In the genomic region with DNA sequence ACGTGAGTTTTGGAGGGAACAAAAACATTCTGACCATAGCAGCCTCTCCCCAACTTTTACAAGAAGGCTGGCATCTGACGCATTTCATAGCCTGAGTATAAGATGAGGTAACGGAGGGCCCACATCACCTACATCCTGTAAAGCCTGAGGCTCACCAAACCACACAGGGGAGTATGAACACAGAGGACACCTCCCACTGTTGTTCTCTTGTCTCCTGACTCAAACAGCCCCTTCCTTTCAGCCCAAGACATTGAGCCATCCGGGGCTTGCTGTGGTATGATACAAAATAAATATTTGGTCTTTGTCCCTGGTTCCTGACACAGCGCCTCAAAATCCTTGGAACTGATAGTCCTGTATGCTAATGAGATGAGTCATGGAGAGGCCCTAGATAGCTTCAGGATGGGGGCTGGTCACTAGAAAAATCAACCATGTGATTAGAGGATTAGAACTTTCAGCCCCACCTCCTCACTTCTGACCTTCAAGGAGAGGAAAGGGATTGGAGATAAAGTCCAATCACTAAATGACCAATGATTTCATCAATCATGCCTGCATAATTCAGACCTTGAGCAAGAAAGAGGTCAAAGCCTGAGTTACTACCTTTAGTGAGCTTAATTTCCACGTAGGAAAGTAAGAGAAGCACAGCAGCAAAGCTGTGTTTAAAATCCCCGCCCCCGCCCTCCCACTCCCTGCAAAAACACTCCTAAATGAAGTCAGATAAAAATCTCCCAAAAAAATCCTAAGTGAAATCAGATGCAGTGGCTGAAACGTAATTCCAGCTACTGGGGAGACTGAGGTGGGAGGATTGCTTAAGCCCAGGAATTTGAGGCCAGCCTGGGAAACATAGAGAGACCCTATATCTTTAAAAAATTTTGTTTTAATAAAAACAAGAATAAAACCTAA, we compare ENCODE assay signal across 9 cellular contexts.
DNase-seq lines count a peak whose midpoint lies in the region; ATAC-seq lines count a peak whose summit lies in the region.
"Had no signal": no experiment of that assay in that cellular context is flagged by ENCODE, and none has a peak within 500 bp of the region (broad histone marks: within the 10 kb centered on the region; RNA-seq: fewer than 3 reads in every experiment).

No MANE protein-coding gene starts in this region.

- peak; percentile 89 for ATAC-seq in stimulated activated naive CD8-positive, alpha-beta T cell treated with anti-CD3 and anti-CD28 coated beads, Interleukin-15, Interleukin-2, amounts not matched to agents 100 U/mL and 50 U/mL, for 24 hours

- DNase-seq in activated gamma-delta T cell treated with Interleukin-2 at 50 U/mL for 16 hours: peak; percentile 35
- no peak for DNase-seq in activated gamma-delta T cell (lab: John Stamatoyannopoulos, UW)
- DNase-seq in activated CD8-positive, alpha-beta memory T cell treated with anti-CD3 and anti-CD28 coated beads, Interleukin-2, amount 50 U/mL, for 1 hour (ENCODE audit: extremely low read depth): peak; percentile 26
- peak; percentile 44 for DNase-seq in glomerular endothelial cell (ENCODE audit: extremely low read depth, low read depth, low spot score)
- peak; percentile 52 for DNase-seq in stimulated activated naive CD8-positive, alpha-beta T cell treated with anti-CD3 and anti-CD28 coated beads, Interleukin-15, Interleukin-2, amounts not matched to agents 100 U/mL and 50 U/mL, for 24 hours
- no peak for DNase-seq in SKM-1 (lab: John Stamatoyannopoulos, UW; ENCODE audit: unreplicated experiment)
- DNase-seq in cerebellar nuclear complex (lab: John Stamatoyannopoulos, UW): no peak
- DNase-seq in DMS 273 treated with DMSO at 0.1 percent for 48 hours (lab: John Stamatoyannopoulos, UW): no peak
- DNase-seq: right cardiac atrium had no signal

Comparison
In these comparisons a context has a peak if more than half of its experiments do, and no peak if none do; other contexts are left out.
1. DNase-seq: peak in activated gamma-delta T cell treated with Interleukin-2 at 50 U/mL for 16 hours (single experiment), activated CD8-positive, alpha-beta memory T cell treated with anti-CD3 and anti-CD28 coated beads, Interleukin-2, amount 50 U/mL, for 1 hour (single experiment), glomerular endothelial cell (single experiment) and stimulated activated naive CD8-positive, alpha-beta T cell treated with anti-CD3 and anti-CD28 coated beads, Interleukin-15, Interleukin-2, amounts not matched to agents 100 U/mL and 50 U/mL, for 24 hours (single experiment); none in activated gamma-delta T cell (single experiment), SKM-1 (single experiment), cerebellar nuclear complex (0 of 2) and DMS 273 treated with DMSO at 0.1 percent for 48 hours (single experiment).